2 cellular contexts compared by ENCODE assay signal in genomic region chr13:48731957-48732569, GRCh38.
TF ChIP-seq lines count a peak whose summit lies in the region.

No MANE protein-coding gene starts in this region.

TF ChIP-seq in IMR-90, 13 proteins besides CTCF, POLR2A, EP300 and RAD21:
- no peak for TF ChIP-seq FOS (IDR thresholded peaks at IDR 0.05; ENCODE audit: low read depth, low read length)
- TF ChIP-seq RCOR1 (IDR thresholded peaks at IDR 0.05; ENCODE audit: insufficient replicate concordance, low read length) = no peak
- TF ChIP-seq MAFK (IDR thresholded peaks at IDR 0.05; ENCODE audit: low read depth, low read length) = no peak
- TF ChIP-seq BHLHE40 (IDR thresholded peaks at IDR 0.05; ENCODE audit: low read depth, low read length) = no peak
- no peak for TF ChIP-seq USF2 (IDR thresholded peaks at IDR 0.05; ENCODE audit: low read depth, low read length)
- TF ChIP-seq CEBPB (IDR thresholded peaks at IDR 0.05; ENCODE audit: low read depth, low read length) = no peak
- TF ChIP-seq MXI1 (IDR thresholded peaks at IDR 0.05; ENCODE audit: borderline replicate concordance, low read depth, low read length) = no peak
TF ChIP-seq in IMR-90: peak in this region for 0.

TF ChIP-seq in H1, 55 proteins besides CTCF, POLR2A, EP300 and RAD21:
- TF ChIP-seq CHD1 (IDR thresholded peaks at IDR 0.05; ENCODE audit: low read depth, low read length) = no peak
- TF ChIP-seq KDM1A (IDR thresholded peaks at IDR 0.05; ENCODE audit: borderline replicate concordance, low read length) = 0 out of 2 replicates have a peak, but pooled peaks have one; percentile 38
TF ChIP-seq in H1: peak in this region for 1.
